Comparison of ENCODE assay signal across 12 cellular contexts in the genomic region with DNA sequence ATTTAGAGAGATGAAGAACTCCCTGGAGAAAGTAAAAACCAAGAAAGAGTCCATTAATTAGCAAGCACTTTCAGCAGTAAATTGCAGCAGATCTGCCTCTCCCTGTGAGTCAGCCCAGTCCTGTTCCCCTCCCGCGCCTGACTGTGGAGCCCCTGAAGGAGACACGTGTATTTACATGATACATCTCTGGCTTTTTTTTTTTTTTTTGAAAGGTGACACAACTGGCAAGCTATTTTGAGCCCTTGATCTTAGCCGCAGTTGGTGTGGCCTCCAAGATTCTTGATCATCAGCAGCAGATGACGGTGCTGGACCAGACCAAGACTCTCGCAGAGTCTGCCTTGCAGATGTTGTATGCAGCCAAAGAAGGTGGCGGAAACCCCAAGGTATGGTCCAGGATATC.
DNase-seq lines count a peak whose midpoint lies in the region; ATAC-seq, FAIRE-seq and TF ChIP-seq lines count a peak whose summit lies in the region.
"Had no signal": no experiment of that assay in that cellular context is flagged by ENCODE, and none has a peak within 500 bp of the region (broad histone marks: within the 10 kb centered on the region; RNA-seq: fewer than 3 reads in every experiment).

No MANE protein-coding gene starts in this region.

- no peak overlapping the region for H3K4me2 ChIP-seq in fibroblast of lung (ENCODE audit: extremely low read depth, insufficient read depth, low read length)

- no peak overlapping the region for H3K27ac ChIP-seq in fibroblast of lung (ENCODE audit: insufficient read depth, low read length)

- peak; percentile 11 for FAIRE-seq in H54 (lab: Jason Lieb, UNC)
- FAIRE-seq: small intestine had no signal

- no peaks in the 10 kb centered on the region for H3K36me3 ChIP-seq in fibroblast of lung (ENCODE audit: control insufficient read depth, insufficient read depth, low read length)

- H3K79me2 ChIP-seq in fibroblast of lung (ENCODE audit: control insufficient read depth, insufficient read depth, low read length) = no peaks in the 10 kb centered on the region

- no peaks in the 10 kb centered on the region for H4K20me1 ChIP-seq in fibroblast of lung (ENCODE audit: control insufficient read depth, extremely low read depth, insufficient read depth, low read length)

- H3K4me3 ChIP-seq in fibroblast of lung (replicated peaks in 1 of 4; ENCODE audit: control extremely low read depth in 1 of 4, insufficient read depth in 1 of 4, low read depth in 3 of 4, low read length in 4 of 4) (no peak overlapping the region), skeletal muscle cell (ENCODE audit: low read depth, low read length) (no peak overlapping the region)

- DNase-seq in H54 (ENCODE audit: insufficient read length, low spot score) = peak; percentile 22
- DNase-seq in RKO (ENCODE audit: low spot score) = peak; percentile 78
- peak; percentile 60 to 97 for DNase-seq in fibroblast of lung (ENCODE audit: low read depth in 2 of 2)
- peak; percentile 63 for DNase-seq in skeletal muscle cell (ENCODE audit: low read depth)
- DNase-seq in UCSD-AML1 (lab: John Stamatoyannopoulos, UW; ENCODE audit: unreplicated experiment) = no peak
- DNase-seq: activated naive CD4-positive, alpha-beta T cell treated with anti-CD3 and anti-CD28 coated beads for 36 hours; NCI-H1105; NCI-H526; small intestine had no signal

- H3K9ac ChIP-seq in fibroblast of lung (ENCODE audit: insufficient read depth, low read length) = no peak overlapping the region

- no peaks in the 10 kb centered on the region for H3K27me3 ChIP-seq in fibroblast of lung (ENCODE audit: control insufficient read depth, insufficient read depth, low read length)

- ATAC-seq in HG02973 (IDR thresholded peaks at IDR 0.05; ENCODE audit: unreplicated experiment) (no peak), HG03571 (IDR thresholded peaks at IDR 0.05; ENCODE audit: unreplicated experiment) (no peak), GM21737 (IDR thresholded peaks at IDR 0.05; ENCODE audit: unreplicated experiment) (no peak)

- H2AFZ ChIP-seq in fibroblast of lung (ENCODE audit: low read length) = no peak overlapping the region

- TF ChIP-seq CTCF in fibroblast of lung (conservative IDR thresholded peaks at IDR 0.05 in 1 of 2, IDR thresholded peaks at IDR 0.05 in 1 of 2; ENCODE audit: low read depth in 1 of 2, low read length in 2 of 2) = no peak

- TF ChIP-seq POLR2A in H54 (IDR thresholded peaks at IDR 0.05; ENCODE audit: low read depth, low read length) = no peak

- H3K9me3 ChIP-seq in fibroblast of lung (ENCODE audit: control insufficient read depth, insufficient read depth, low read depth, low read length) = no peaks in the 10 kb centered on the region

- no peaks in the 10 kb centered on the region for H3K4me1 ChIP-seq in fibroblast of lung (ENCODE audit: control insufficient read depth, extremely low read depth, insufficient read depth, low read length)
